ENCODE assay signal across 29 cellular contexts in genomic region chr2:178457390-178457886, GRCh38.
"Had no signal": no experiment of that assay in that cellular context is flagged by ENCODE, and none has a peak within 500 bp of the region (broad histone marks: within the 10 kb centered on the region; RNA-seq: fewer than 3 reads in every experiment).

No MANE protein-coding gene starts in this region.

- H3K9me3 Mint-ChIP-seq: immature natural killer cell; nephron; neural crest cell; stimulated activated memory B cell treated with anti-CD40 and anti-IgM and Interleukin-4, amounts not matched to agents 10 μg/mL and 1 μg/mL and 100 μg/mL, for 72 hours; stimulated activated naive CD8-positive, alpha-beta T cell treated with anti-CD3 and anti-CD28 coated beads, Interleukin-15, amount 100 ng/mL, for 72 hours; type B pancreatic cell had no signal

- H3K36me3 ChIP-seq: left ventricle myocardium inferior, pancreas, prostate gland, sigmoid colon, spleen, tibial nerve, uterus had no signal

- H3K4me3 Mint-ChIP-seq: immature natural killer cell; naive thymus-derived CD4-positive, alpha-beta T cell; nephron; neural crest cell; stimulated activated memory B cell treated with anti-CD40 and anti-IgM and Interleukin-4, amounts not matched to agents 10 μg/mL and 1 μg/mL and 100 μg/mL, for 72 hours; stimulated activated naive CD8-positive, alpha-beta T cell treated with anti-CD3 and anti-CD28 coated beads, Interleukin-15, amount 100 ng/mL, for 72 hours; type B pancreatic cell had no signal

- FAIRE-seq: islet of Langerhans, kidney, pancreas, small intestine had no signal

- H3K27ac ChIP-seq: left ventricle myocardium inferior, pancreas, prostate gland, sigmoid colon, spleen, tibial nerve, uterus had no signal

- H3K27me3 Mint-ChIP-seq: stimulated activated memory B cell treated with anti-CD40 and anti-IgM and Interleukin-4, amounts not matched to agents 10 μg/mL and 1 μg/mL and 100 μg/mL, for 72 hours; stimulated activated naive CD8-positive, alpha-beta T cell treated with anti-CD3 and anti-CD28 coated beads, Interleukin-15, amount 100 ng/mL, for 72 hours; type B pancreatic cell had no signal

- H3K27me3 ChIP-seq: pancreas, sigmoid colon, spleen, tibial nerve, uterus had no signal

- DNase-seq: hypothalamus; immature natural killer cell; kidney; left ventricle myocardium inferior; midbrain; mucosa of descending colon; naive thymus-derived CD4-positive, alpha-beta T cell; nucleus accumbens; pancreas; retina; right cardiac atrium; sigmoid colon; small intestine; spleen; stimulated activated CD4-positive, alpha-beta T cell treated with anti-CD3 and anti-CD28 coated beads, Interleukin-2, amount 100 ng/mL, for 48 hours; stimulated activated CD4-positive, alpha-beta T cell treated with anti-CD3 and anti-CD28 coated beads, Interleukin-4, amount 100 ng/mL, for 4 hours; stimulated activated CD8-positive, alpha-beta memory T cell treated with anti-CD3 and anti-CD28 coated beads, Interleukin-4, amount 100 ng/mL, for 48 hours; stimulated activated naive CD4-positive, alpha-beta T cell treated with Interleukin-2 at 50 U/mL for 16 hours; stimulated activated naive CD8-positive, alpha-beta T cell treated with anti-CD3 and anti-CD28 coated beads, Interleukin-15, amount 100 ng/mL, for 72 hours; substantia nigra; uterus had no signal

- H3K4me3 ChIP-seq: left ventricle myocardium inferior, lung, mucosa of descending colon, pancreas, prostate gland, sigmoid colon, spleen, tibial nerve, uterus had no signal

- H3K4me1 Mint-ChIP-seq: stimulated activated memory B cell treated with anti-CD40 and anti-IgM and Interleukin-4, amounts not matched to agents 10 μg/mL and 1 μg/mL and 100 μg/mL, for 72 hours; stimulated activated naive CD8-positive, alpha-beta T cell treated with anti-CD3 and anti-CD28 coated beads, Interleukin-15, amount 100 ng/mL, for 72 hours had no signal

- H3K9me3 ChIP-seq: left ventricle myocardium inferior, mucosa of descending colon, pancreas, prostate gland, sigmoid colon, spleen, tibial nerve, uterus had no signal

- ATAC-seq: mucosa of descending colon; naive thymus-derived CD4-positive, alpha-beta T cell; pancreas; right cardiac atrium; stimulated activated memory B cell treated with anti-CD40 and anti-IgM and Interleukin-4, amounts not matched to agents 10 μg/mL and 1 μg/mL and 100 μg/mL, for 72 hours; stimulated activated naive CD8-positive, alpha-beta T cell treated with anti-CD3 and anti-CD28 coated beads, Interleukin-15, amount 100 ng/mL, for 72 hours had no signal

- H3K4me1 ChIP-seq: left ventricle myocardium inferior, pancreas, prostate gland, tibial nerve, uterus had no signal

- H3K36me3 Mint-ChIP-seq: immature natural killer cell; stimulated activated memory B cell treated with anti-CD40 and anti-IgM and Interleukin-4, amounts not matched to agents 10 μg/mL and 1 μg/mL and 100 μg/mL, for 72 hours; type B pancreatic cell had no signal

- H3K27ac Mint-ChIP-seq: immature natural killer cell; naive thymus-derived CD4-positive, alpha-beta T cell; nephron; stimulated activated memory B cell treated with anti-CD40 and anti-IgM and Interleukin-4, amounts not matched to agents 10 μg/mL and 1 μg/mL and 100 μg/mL, for 72 hours; stimulated activated naive CD8-positive, alpha-beta T cell treated with anti-CD3 and anti-CD28 coated beads, Interleukin-15, amount 100 ng/mL, for 72 hours; type B pancreatic cell had no signal
